10 cellular contexts compared by ENCODE assay signal in genomic region chr12:120367252-120367923, GRCh38. TPM values are rescaled to one million over a fixed set of nuclear protein-coding genes. Genes with fewer than 3 reads are reported as not detected.
DNase-seq lines count a peak whose midpoint lies in the region; ATAC-seq and TF ChIP-seq lines count a peak whose summit lies in the region.
"Had no signal": no experiment of that assay in that cellular context is flagged by ENCODE, and none has a peak within 500 bp of the region (broad histone marks: within the 10 kb centered on the region; RNA-seq: fewer than 3 reads in every experiment).

No MANE protein-coding gene starts in this region.

- DNase-seq in Calu3 = peak; percentile 34
- no peak for DNase-seq in NCI-H1417 treated with DMSO at 0.1 percent for 48 hours (lab: John Stamatoyannopoulos, UW)
- DNase-seq in aorta = no peak

- H3K4me3 ChIP-seq in mesodermal cell (ENCODE audit: extremely low read depth, insufficient read depth, low read length, poor library complexity, severe bottlenecking) (peak overlapping the region; percentile 77), aorta (ENCODE audit: low read length in 2 of 2) (no peak overlapping the region)

- H3K27me3 ChIP-seq in aorta (ENCODE audit: control insufficient read depth in 1 of 2, insufficient read depth in 2 of 2, low read length in 1 of 2) = no peaks in the 10 kb centered on the region

- TF ChIP-seq CTCF in Calu3 (IDR thresholded peaks at IDR 0.05; ENCODE audit: unreplicated experiment) (no peak), brain (conservative IDR thresholded peaks at IDR 0.05) (peak; percentile 39 to 71)

- intact Hi-C loops in Calu3 (cut with micrococcal nuclease; ENCODE audit: unreplicated experiment) = no loop called here
- intact Hi-C loops in aorta (cut with DNase I) = no loop called here

- H3K4me3 Mint-ChIP-seq in Calu3 (ENCODE audit: low read depth, unreplicated experiment) (peak overlapping the region; percentile 22), brain (peak overlapping the region; percentile 91 to 93 (median 93))

- H3K9me3 Mint-ChIP-seq in Calu3 (ENCODE audit: low read depth, unreplicated experiment) = no peaks in the 10 kb centered on the region
- peaks cover 0 to 3% (median 0%) of the 10 kb centered on the region in 5 experiments for H3K9me3 Mint-ChIP-seq in brain

- BruUV-seq in Calu3 (replicated peaks; lab: Mats Ljungman, UMichigan) = no TSS peak

- peaks cover 34% of the 10 kb centered on the region for H3K36me3 ChIP-seq in mesodermal cell (ENCODE audit: control insufficient read depth, insufficient read depth, low read length)
- no peaks in the 10 kb centered on the region for H3K36me3 ChIP-seq in aorta (ENCODE audit: control insufficient read depth in 1 of 2, insufficient read depth in 2 of 2, low read length in 1 of 2)

- H3K27me3 Mint-ChIP-seq in Calu3 (ENCODE audit: unreplicated experiment) (peaks cover 58% of the 10 kb centered on the region), brain (peaks cover 20% of the 10 kb centered on the region)

- H3K36me3 Mint-ChIP-seq in Calu3 (ENCODE audit: insufficient read depth, unreplicated experiment) (peaks cover 18% of the 10 kb centered on the region), brain (peaks cover 9% of the 10 kb centered on the region)

- H3K4me1 Mint-ChIP-seq in Calu3 (ENCODE audit: low read depth, unreplicated experiment) (peaks cover 10% of the 10 kb centered on the region), brain (peaks cover 82% of the 10 kb centered on the region)

- no peak for ATAC-seq in aorta (ENCODE audit: low FRiP score)
- ATAC-seq in GM21576 (IDR thresholded peaks at IDR 0.05; ENCODE audit: unreplicated experiment) = no peak
- ATAC-seq in GM18873 (IDR thresholded peaks at IDR 0.05; ENCODE audit: low FRiP score, unreplicated experiment) = no peak

- CTCF ChIA-PET in Calu3 (lab: Charles Lee) = interaction anchor here (0.6 to 1.7 kb wide), 12 partner anchors 9 to 433 kb away, joined by 3 to 17 read pairs (median 4); partner anchors contain the start of genes COX6A1 and SIRT4

- H3K27ac Mint-ChIP-seq in Calu3 (ENCODE audit: unreplicated experiment) (no peak overlapping the region), brain (peak overlapping the region; percentile 96 to 100 (median 99))

- peak overlapping the region; percentile 43 for H3K27ac ChIP-seq in mesodermal cell (ENCODE audit: low read depth, low read length, severe bottlenecking)
- H3K27ac ChIP-seq in aorta (ENCODE audit: low read depth in 1 of 2, low read length in 2 of 2) = no peak overlapping the region

- H3K9me3 ChIP-seq in mesodermal cell (ENCODE audit: control insufficient read depth, low read length) = no peaks in the 10 kb centered on the region
- no peaks in the 10 kb centered on the region for H3K9me3 ChIP-seq in aorta (ENCODE audit: control insufficient read depth, low read length)

- TF ChIP-seq RAD21 in Ishikawa (IDR thresholded peaks at IDR 0.05; ENCODE audit: low read depth) = 0 out of 2 replicates have a peak, but pooled peaks have one; percentile 8

- WGBS in mesodermal cell (ENCODE audit: insufficient coverage in 2 of 2), 2 experiments = 12 to 22% methylated on average over 7 to 9 of the region's 10 CpGs
- 73 to 79% methylated on average over 10 of the region's 10 CpGs for WGBS in aorta, 2 donors

- H3K4me1 ChIP-seq in mesodermal cell (ENCODE audit: control insufficient read depth, insufficient read depth, low read length, poor library complexity, severe bottlenecking) (peaks cover 23% of the 10 kb centered on the region), aorta (ENCODE audit: control insufficient read depth in 1 of 2, insufficient read depth in 2 of 2, low read length in 2 of 2) (no peaks in the 10 kb centered on the region)

- TF ChIP-seq EP300 in Ishikawa (IDR thresholded peaks at IDR 0.05; ENCODE audit: borderline replicate concordance) = no peak

TF ChIP-seq in Ishikawa, 13 proteins besides CTCF, POLR2A, EP300 and RAD21:
- TF ChIP-seq USF1 (IDR thresholded peaks at IDR 0.05) (no peak), FOXM1 (IDR thresholded peaks at IDR 0.05; ENCODE audit: borderline replicate concordance, low read depth) (no peak), CREB1 (IDR thresholded peaks at IDR 0.05; ENCODE audit: low read depth) (no peak), MAX (IDR thresholded peaks at IDR 0.05) (no peak), REST (IDR thresholded peaks at IDR 0.05; ENCODE audit: low read depth) (no peak), CEBPB (IDR thresholded peaks at IDR 0.05) (no peak), EGR1 (IDR thresholded peaks at IDR 0.05) (no peak), NFIC (IDR thresholded peaks at IDR 0.05) (no peak), TCF12 (IDR thresholded peaks at IDR 0.05; ENCODE audit: low read depth) (no peak), TAF1 (IDR thresholded peaks at IDR 0.05; ENCODE audit: low read depth) (no peak), ZBTB7A (IDR thresholded peaks at IDR 0.05; ENCODE audit: low read depth) (no peak), YY1 (IDR thresholded peaks at IDR 0.05; ENCODE audit: low read depth) (no peak), TEAD4 (IDR thresholded peaks at IDR 0.05) (no peak)

RNA-seq across cellular contexts. Expression of gene MSI1, which starts 1.6 kb away (rescaled TPM):
- 0.56 and 1.4 TPM in 2 replicates for total RNA-seq in Calu3 (2022)
- polyA plus RNA-seq in brain (ENCODE audit: insufficient read depth, low read depth, low replicate concordance) = 69.7 TPM
- polyA plus RNA-seq in mesodermal cell (2013, experiment 1 of 2) = 21.1 TPM
- polyA plus RNA-seq in mesodermal cell (2013, experiment 2 of 2) = 15.6 TPM
- 1 to 10 TPM in 1 of 2 donors, under 1 TPM in 1; 0.32 to 1.3 TPM for total RNA-seq in aorta
- under 1 TPM in 1 of 2 donors, not detected in 1; 0.75 TPM for polyA plus RNA-seq in aorta

RNA-seq across cellular contexts. Expression of gene PLA2G1B, which starts 39.8 kb away (rescaled TPM):
- total RNA-seq in Calu3 (2022) = not detected in 2 replicates
- not detected for polyA plus RNA-seq in brain (ENCODE audit: insufficient read depth, low read depth, low replicate concordance)
- polyA plus RNA-seq in mesodermal cell (2013, experiment 1 of 2) = not detected
- not detected for polyA plus RNA-seq in mesodermal cell (2013, experiment 2 of 2)
- total RNA-seq in aorta = 1 to 10 TPM in 1 of 2 donors, under 1 TPM in 1; 0.91 to 1.2 TPM
- polyA plus RNA-seq in aorta = 1 to 10 TPM; 2.0 to 3.9 TPM
- total RNA-seq: myocyte, NCI-H460 had no signal
